22 cellular contexts compared by ENCODE assay signal in the genomic region with DNA sequence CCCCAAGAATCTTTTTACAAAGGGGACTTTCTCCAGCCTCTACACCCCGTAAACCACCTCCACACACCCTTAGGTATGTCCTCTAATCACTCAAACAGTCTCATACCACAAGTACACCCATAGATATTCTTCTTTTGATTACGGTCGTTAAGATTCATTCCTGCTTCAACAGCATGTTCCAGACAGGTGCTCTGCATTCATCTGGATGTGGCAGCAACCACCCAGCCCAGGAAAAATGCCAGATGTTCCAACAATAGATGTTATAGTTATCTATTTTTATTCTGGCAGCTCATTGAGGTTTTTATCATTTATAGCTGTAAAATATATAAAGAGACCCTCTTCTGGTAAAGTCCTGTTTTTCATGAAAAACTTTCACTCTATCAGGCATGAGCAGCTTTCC.
"Had no signal": no experiment of that assay in that cellular context is flagged by ENCODE, and none has a peak within 500 bp of the region (broad histone marks: within the 10 kb centered on the region; RNA-seq: fewer than 3 reads in every experiment).

No MANE protein-coding gene starts in this region.

- H3K27ac ChIP-seq: HL-60, RWPE1 had no signal

- H3K9ac ChIP-seq: SK-N-SH had no signal

- H3K4me3 ChIP-seq: K562 had no signal

- H3K9me2 ChIP-seq: SK-N-SH had no signal

- H3K4me2 ChIP-seq: SK-N-SH had no signal

- DNase-seq: MV-4-11, NCI-H1048, NCI-H1436, NCI-H187, NCI-H2029, NCI-H2081 treated with DMSO at 0.1 percent for 48 hours, NCI-H2171, NCI-H345, NCI-H446 treated with DMSO at 0.1 percent for 48 hours, NCI-H510A treated with DMSO at 0.1 percent for 48 hours, NCI-H526, NCI-H82, PC-3, SHP77, SK-N-SH, SW 1271, T-cell, T-helper 17 cell had no signal

- H3K9me3 ChIP-seq: SK-N-SH had no signal

- ATAC-seq: K562, Panc1, PC-3, T-cell, T-helper 17 cell had no signal
